In genomic region chr12:94942663-94943062, GRCh38 we compare ENCODE assay signal across 16 cellular contexts.
DNase-seq lines count a peak whose midpoint lies in the region; ATAC-seq and TF ChIP-seq lines count a peak whose summit lies in the region.
"Had no signal": no experiment of that assay in that cellular context is flagged by ENCODE, and none has a peak within 500 bp of the region (broad histone marks: within the 10 kb centered on the region; RNA-seq: fewer than 3 reads in every experiment).

No MANE protein-coding gene starts in this region.

- peaks cover 36% of the 10 kb centered on the region for H3K4me1 ChIP-seq in Loucy (ENCODE audit: insufficient read depth, low read length, poor library complexity, severe bottlenecking)
- H3K4me1 ChIP-seq: prostate gland had no signal

- no peaks in the 10 kb centered on the region for H4K20me1 ChIP-seq in Loucy (ENCODE audit: insufficient read depth, low read length, poor library complexity, severe bottlenecking)

- TF ChIP-seq CTCF in Loucy (conservative IDR thresholded peaks at IDR 0.05; ENCODE audit: low read length) = no peak

- peak overlapping the region; percentile 24 for H3K27ac Mint-ChIP-seq in activated naive CD4-positive, alpha-beta T cell treated with anti-CD3 and anti-CD28 coated beads, Interleukin-2, amount 10 ng/mL, durations not matched to agents 7 days and 5 days
- H3K27ac Mint-ChIP-seq in activated CD4-positive, alpha-beta memory T cell treated with anti-CD3 and anti-CD28 coated beads, Interleukin-2, amount 10 ng/mL, durations not matched to agents 7 days and 5 days = peak overlapping the region; percentile 81
- H3K27ac Mint-ChIP-seq in natural killer cell treated with Interleukin-12 subunit alpha and Interleukin-12 subunit beta and Interleukin-15 and Interleukin-18, amount 100 ng/mL, for 72 hours = peak overlapping the region; percentile 93 to 96

- CTCF ChIA-PET in activated naive CD4-positive, alpha-beta T cell treated with anti-CD3 and anti-CD28 coated beads, Interleukin-2, amount 10 ng/mL, durations not matched to agents 7 days and 5 days (lab: Charles Lee) = interaction anchor here (0.7 to 1.0 kb wide), 2 partner anchors 294 to 349 kb away, joined by 3 read pairs; no protein-coding TSS in a partner anchor
- CTCF ChIA-PET in activated CD4-positive, alpha-beta memory T cell treated with anti-CD3 and anti-CD28 coated beads, Interleukin-2, amount 10 ng/mL, durations not matched to agents 7 days and 5 days (lab: Charles Lee) = interaction anchor here (0.7 to 2.9 kb wide), 3 partner anchors 8 to 130 kb away, joined by 3 to 13 read pairs (median 3); partner anchors contain the start of gene NR2C1

- peak overlapping the region; percentile 0 for H3K4me2 ChIP-seq in Loucy (ENCODE audit: low read depth, low read length, poor library complexity, severe bottlenecking)

- no peak overlapping the region for H3K9ac ChIP-seq in Loucy (ENCODE audit: low read depth, low read length, poor library complexity, severe bottlenecking)

- H2AFZ ChIP-seq in Loucy (ENCODE audit: low read length) = no peak overlapping the region

- no peak overlapping the region for H3K4me3 Mint-ChIP-seq in activated naive CD4-positive, alpha-beta T cell treated with anti-CD3 and anti-CD28 coated beads, Interleukin-2, amount 10 ng/mL, durations not matched to agents 7 days and 5 days
- no peak overlapping the region for H3K4me3 Mint-ChIP-seq in activated CD4-positive, alpha-beta memory T cell treated with anti-CD3 and anti-CD28 coated beads, Interleukin-2, amount 10 ng/mL, durations not matched to agents 7 days and 5 days
- H3K4me3 Mint-ChIP-seq in natural killer cell treated with Interleukin-12 subunit alpha and Interleukin-12 subunit beta and Interleukin-15 and Interleukin-18, amount 100 ng/mL, for 72 hours = peak overlapping the region; percentile 68

- no peaks in the 10 kb centered on the region; the same call in 1 of the 2 replicates for H3K9me3 ChIP-seq in Loucy (ENCODE audit: insufficient read depth, low read depth, low read length)
- H3K9me3 ChIP-seq: MG63, prostate gland, vagina had no signal

- peaks cover 20% of the 10 kb centered on the region for H3K36me3 Mint-ChIP-seq in activated naive CD4-positive, alpha-beta T cell treated with anti-CD3 and anti-CD28 coated beads, Interleukin-2, amount 10 ng/mL, durations not matched to agents 7 days and 5 days
- peaks cover 28% of the 10 kb centered on the region for H3K36me3 Mint-ChIP-seq in activated CD4-positive, alpha-beta memory T cell treated with anti-CD3 and anti-CD28 coated beads, Interleukin-2, amount 10 ng/mL, durations not matched to agents 7 days and 5 days (ENCODE audit: low read depth)
- peaks cover 22% of the 10 kb centered on the region for H3K36me3 Mint-ChIP-seq in natural killer cell treated with Interleukin-12 subunit alpha and Interleukin-12 subunit beta and Interleukin-15 and Interleukin-18, amount 100 ng/mL, for 72 hours

- no peak overlapping the region for H3K4me3 ChIP-seq in Loucy (ENCODE audit: low read length, poor library complexity, severe bottlenecking)
- H3K4me3 ChIP-seq: MG63, prostate gland, spleen, vagina had no signal

- H3K27me3 Mint-ChIP-seq in activated naive CD4-positive, alpha-beta T cell treated with anti-CD3 and anti-CD28 coated beads, Interleukin-2, amount 10 ng/mL, durations not matched to agents 7 days and 5 days = peaks cover 21% of the 10 kb centered on the region
- peaks cover 2% of the 10 kb centered on the region for H3K27me3 Mint-ChIP-seq in activated CD4-positive, alpha-beta memory T cell treated with anti-CD3 and anti-CD28 coated beads, Interleukin-2, amount 10 ng/mL, durations not matched to agents 7 days and 5 days
- H3K27me3 Mint-ChIP-seq in natural killer cell treated with Interleukin-12 subunit alpha and Interleukin-12 subunit beta and Interleukin-15 and Interleukin-18, amount 100 ng/mL, for 72 hours = no peaks in the 10 kb centered on the region

- no peaks in the 10 kb centered on the region for H3F3A ChIP-seq in Loucy (ENCODE audit: low read depth)

- H3K36me3 ChIP-seq in Loucy (ENCODE audit: insufficient read depth, low read length) = no peaks in the 10 kb centered on the region
- H3K36me3 ChIP-seq: MG63, prostate gland, spleen, vagina had no signal

- H3K27me3 ChIP-seq in Loucy (ENCODE audit: insufficient read depth, low read length, poor library complexity, severe bottlenecking) = no peaks in the 10 kb centered on the region
- H3K27me3 ChIP-seq: MG63, spleen, vagina had no signal

- no peaks in the 10 kb centered on the region for H3K79me2 ChIP-seq in Loucy (ENCODE audit: insufficient read depth, low read length)

- peaks cover 58% of the 10 kb centered on the region for H3K4me1 Mint-ChIP-seq in activated naive CD4-positive, alpha-beta T cell treated with anti-CD3 and anti-CD28 coated beads, Interleukin-2, amount 10 ng/mL, durations not matched to agents 7 days and 5 days
- H3K4me1 Mint-ChIP-seq in activated CD4-positive, alpha-beta memory T cell treated with anti-CD3 and anti-CD28 coated beads, Interleukin-2, amount 10 ng/mL, durations not matched to agents 7 days and 5 days = peaks cover 58% of the 10 kb centered on the region
- peaks cover 56% of the 10 kb centered on the region in 2 donors for H3K4me1 Mint-ChIP-seq in natural killer cell treated with Interleukin-12 subunit alpha and Interleukin-12 subunit beta and Interleukin-15 and Interleukin-18, amount 100 ng/mL, for 72 hours (ENCODE audit: low read depth in 2 of 2)

- H3K9me2 ChIP-seq in Loucy (replicated peaks; ENCODE audit: low read depth, low read length) = no peaks in the 10 kb centered on the region

- peak; percentile 80 to 87 for ATAC-seq in natural killer cell treated with Interleukin-12 subunit alpha and Interleukin-12 subunit beta and Interleukin-15 and Interleukin-18, amount 100 ng/mL, for 72 hours

- DNase-seq in activated naive CD4-positive, alpha-beta T cell treated with anti-CD3 and anti-CD28 coated beads, Interleukin-2, amount 10 ng/mL, durations not matched to agents 7 days and 5 days = peak; percentile 30
- no peak for DNase-seq in activated naive CD4-positive, alpha-beta T cell (lab: John Stamatoyannopoulos, UW)
- peak; percentile 48 for DNase-seq in activated CD4-positive, alpha-beta memory T cell treated with anti-CD3 and anti-CD28 coated beads, Interleukin-2, amount 10 ng/mL, durations not matched to agents 7 days and 5 days
- DNase-seq in natural killer cell treated with Interleukin-12 subunit alpha and Interleukin-12 subunit beta and Interleukin-15 and Interleukin-18, amount 100 ng/mL, for 72 hours (ENCODE audit: low spot score) = peak; percentile 81
- DNase-seq in epidermal melanocyte (ENCODE audit: insufficient read length, low spot score) (no peak), NCI-H2081 (lab: John Stamatoyannopoulos, UW) (no peak), DMS153 (lab: John Stamatoyannopoulos, UW) (no peak)
- DNase-seq: activated gamma-delta T cell, foreskin melanocyte, H7, MG63, NCI-H774, spleen had no signal

- H3K9me3 Mint-ChIP-seq in activated naive CD4-positive, alpha-beta T cell treated with anti-CD3 and anti-CD28 coated beads, Interleukin-2, amount 10 ng/mL, durations not matched to agents 7 days and 5 days = peaks cover 15% of the 10 kb centered on the region
- peaks cover 10% of the 10 kb centered on the region for H3K9me3 Mint-ChIP-seq in activated CD4-positive, alpha-beta memory T cell treated with anti-CD3 and anti-CD28 coated beads, Interleukin-2, amount 10 ng/mL, durations not matched to agents 7 days and 5 days
- peaks cover 7% of the 10 kb centered on the region for H3K9me3 Mint-ChIP-seq in natural killer cell treated with Interleukin-12 subunit alpha and Interleukin-12 subunit beta and Interleukin-15 and Interleukin-18, amount 100 ng/mL, for 72 hours

- POLR2A ChIA-PET in activated CD4-positive, alpha-beta memory T cell treated with anti-CD3 and anti-CD28 coated beads, Interleukin-2, amount 10 ng/mL, durations not matched to agents 7 days and 5 days (lab: Charles Lee) = interaction anchor here (1.0 to 2.9 kb wide), 2 partner anchors 47 to 60 kb away, joined by 4 to 32 read pairs; partner anchors contain the start of gene NDUFA12

Comparison
In these comparisons a context has a peak if more than half of its experiments do, and no peak if none do; other contexts are left out.
1. DNase-seq: peak in activated naive CD4-positive, alpha-beta T cell treated with anti-CD3 and anti-CD28 coated beads, Interleukin-2, amount 10 ng/mL, durations not matched to agents 7 days and 5 days (single experiment), activated CD4-positive, alpha-beta memory T cell treated with anti-CD3 and anti-CD28 coated beads, Interleukin-2, amount 10 ng/mL, durations not matched to agents 7 days and 5 days (single experiment) and natural killer cell treated with Interleukin-12 subunit alpha and Interleukin-12 subunit beta and Interleukin-15 and Interleukin-18, amount 100 ng/mL, for 72 hours (single experiment); none in activated naive CD4-positive, alpha-beta T cell (0 of 4), epidermal melanocyte (single experiment), NCI-H2081 (0 of 2) and DMS153 (single experiment).
2. H3K27ac Mint-ChIP-seq: peak in every context shown above with its lines; median percentile 94 in natural killer cell treated with Interleukin-12 subunit alpha and Interleukin-12 subunit beta and Interleukin-15 and Interleukin-18, amount 100 ng/mL, for 72 hours; 81 in activated CD4-positive, alpha-beta memory T cell treated with anti-CD3 and anti-CD28 coated beads, Interleukin-2, amount 10 ng/mL, durations not matched to agents 7 days and 5 days; 24 in activated naive CD4-positive, alpha-beta T cell treated with anti-CD3 and anti-CD28 coated beads, Interleukin-2, amount 10 ng/mL, durations not matched to agents 7 days and 5 days.